Comparison of ENCODE assay signal across 12 cellular contexts in the genomic region with DNA sequence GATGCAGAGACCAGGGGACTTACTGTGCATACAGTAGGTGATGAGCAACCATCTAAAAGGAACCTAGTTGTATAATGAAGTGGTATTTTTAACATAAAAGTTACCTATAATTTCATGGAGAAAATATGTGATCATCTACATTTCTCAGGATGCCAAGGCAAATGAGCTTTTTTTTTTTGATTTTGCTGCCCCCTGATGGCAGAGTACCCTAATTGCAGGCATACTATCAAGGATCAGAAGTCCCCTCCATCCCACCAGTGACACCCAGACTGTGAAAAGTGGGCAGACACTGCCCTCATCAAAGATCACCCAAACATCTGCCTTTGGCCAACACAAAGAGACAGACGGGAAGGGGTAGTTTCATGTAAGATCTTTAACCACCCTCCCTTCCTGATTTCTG. TPM values are rescaled to one million over a fixed set of nuclear protein-coding genes. Genes with fewer than 3 reads are reported as not detected.
DNase-seq lines count a peak whose midpoint lies in the region; ATAC-seq and TF ChIP-seq lines count a peak whose summit lies in the region.
"Had no signal": no experiment of that assay in that cellular context is flagged by ENCODE, and none has a peak within 500 bp of the region (broad histone marks: within the 10 kb centered on the region; RNA-seq: fewer than 3 reads in every experiment).

No MANE protein-coding gene starts in this region.

- H2AK5ac ChIP-seq in trophoblast cell (ENCODE audit: low read length): no peak overlapping the region

- no peak overlapping the region for H3K4me3 ChIP-seq in DOHH2 (ENCODE audit: low read length)
- no peak overlapping the region for H3K4me3 ChIP-seq in Loucy (ENCODE audit: low read length, poor library complexity, severe bottlenecking)
- H3K4me3 ChIP-seq in endodermal cell (ENCODE audit: low read length): no peak overlapping the region
- no peak overlapping the region for H3K4me3 ChIP-seq in trophoblast cell (ENCODE audit: low read depth, low read length)
- H3K4me3 ChIP-seq: left lung, tibial artery had no signal

- no peak overlapping the region for H2BK12ac ChIP-seq in trophoblast cell (ENCODE audit: low read length)

- H3F3A ChIP-seq in DOHH2 (ENCODE audit: control insufficient read depth, insufficient read depth) (0 out of 2 replicates have a peak, but pooled peaks cover 8% of the 10 kb centered on the region), Loucy (ENCODE audit: low read depth) (no peaks in the 10 kb centered on the region)

- peaks cover 59% of the 10 kb centered on the region for H3K4me1 ChIP-seq in DOHH2 (ENCODE audit: control insufficient read depth, low read length)
- no peaks in the 10 kb centered on the region for H3K4me1 ChIP-seq in Loucy (ENCODE audit: insufficient read depth, low read length, poor library complexity, severe bottlenecking)
- H3K4me1 ChIP-seq in endodermal cell (ENCODE audit: control insufficient read depth, insufficient read depth, low read length): no peaks in the 10 kb centered on the region
- H3K4me1 ChIP-seq in trophoblast cell (ENCODE audit: control insufficient read depth in 1 of 2, insufficient read depth in 2 of 2, low read length in 2 of 2): peaks cover 4 to 5% of the 10 kb centered on the region in 2 experiments
- H3K4me1 ChIP-seq: tibial artery had no signal

- H3K27me3 Mint-ChIP-seq in endodermal cell (ENCODE audit: insufficient read depth): peaks cover 18% of the 10 kb centered on the region

- H3K4ac ChIP-seq in trophoblast cell (ENCODE audit: low read depth, low read length): no peak overlapping the region

- H3K9ac ChIP-seq in Loucy (ENCODE audit: low read depth, low read length, poor library complexity, severe bottlenecking): no peak overlapping the region
- no peak overlapping the region for H3K9ac ChIP-seq in endodermal cell (ENCODE audit: extremely low read depth, low read length, poor library complexity, severe bottlenecking)
- H3K9ac ChIP-seq in trophoblast cell (ENCODE audit: low read length): no peak overlapping the region

- no peak for ATAC-seq in HG02571 (IDR thresholded peaks at IDR 0.05; ENCODE audit: unreplicated experiment)
- ATAC-seq in HG03159 (IDR thresholded peaks at IDR 0.05; ENCODE audit: unreplicated experiment): no peak

- peaks cover 5% of the 10 kb centered on the region for H3K79me1 ChIP-seq in trophoblast cell (ENCODE audit: low read length)

- no peak overlapping the region for H3K4me2 ChIP-seq in DOHH2 (ENCODE audit: low read length)
- H3K4me2 ChIP-seq in Loucy (ENCODE audit: low read depth, low read length, poor library complexity, severe bottlenecking): no peak overlapping the region
- H3K4me2 ChIP-seq in trophoblast cell (ENCODE audit: low read length): no peak overlapping the region

- no peak overlapping the region for H3K14ac ChIP-seq in trophoblast cell (ENCODE audit: low read length)

- no peak overlapping the region for H3K27ac Mint-ChIP-seq in endodermal cell

- no peak overlapping the region for H4K12ac ChIP-seq in trophoblast cell (ENCODE audit: low read depth, low read length)

- H3K36me3 Mint-ChIP-seq in endodermal cell (ENCODE audit: low read depth): no peaks in the 10 kb centered on the region

- no peaks in the 10 kb centered on the region for H3K79me2 ChIP-seq in DOHH2 (ENCODE audit: control insufficient read depth, low read length)
- H3K79me2 ChIP-seq in Loucy (ENCODE audit: insufficient read depth, low read length): no peaks in the 10 kb centered on the region
- H3K79me2 ChIP-seq in trophoblast cell (ENCODE audit: control insufficient read depth, insufficient read depth, low read length, poor library complexity): no peaks in the 10 kb centered on the region

- no peaks in the 10 kb centered on the region for H3K27me3 ChIP-seq in DOHH2 (ENCODE audit: control insufficient read depth, low read length)
- H3K27me3 ChIP-seq in Loucy (ENCODE audit: insufficient read depth, low read length, poor library complexity, severe bottlenecking): no peaks in the 10 kb centered on the region
- H3K27me3 ChIP-seq in endodermal cell (ENCODE audit: control insufficient read depth, insufficient read depth, low read length, poor library complexity, severe bottlenecking): peaks cover 5% of the 10 kb centered on the region
- H3K27me3 ChIP-seq in trophoblast cell (ENCODE audit: insufficient read depth, low read length): no peaks in the 10 kb centered on the region

- H3K9me2 ChIP-seq in DOHH2 (replicated peaks; ENCODE audit: control insufficient read depth, low read length) (no peaks in the 10 kb centered on the region), Loucy (replicated peaks; ENCODE audit: low read depth, low read length) (no peaks in the 10 kb centered on the region)

- no peaks in the 10 kb centered on the region for H3K36me3 ChIP-seq in DOHH2 (ENCODE audit: control insufficient read depth, low read length)
- H3K36me3 ChIP-seq in Loucy (ENCODE audit: insufficient read depth, low read length): no peaks in the 10 kb centered on the region
- no peaks in the 10 kb centered on the region for H3K36me3 ChIP-seq in endodermal cell (ENCODE audit: control insufficient read depth, insufficient read depth, low read length)
- H3K36me3 ChIP-seq in trophoblast cell (ENCODE audit: control insufficient read depth in 1 of 2, insufficient read depth in 2 of 2, low read length in 2 of 2): no peaks in the 10 kb centered on the region
- H3K36me3 ChIP-seq: left lung, tibial artery had no signal

- WGBS in endodermal cell (ENCODE audit: insufficient coverage in 1 of 2, insufficient read length in 1 of 2), 2 experiments: 100% methylated on average over 1 of the region's 1 CpG
- WGBS in trophoblast cell (ENCODE audit: extremely low coverage, insufficient coverage, insufficient read length): no CpG with 5 or more reads among the region's 1 CpG

- no peak overlapping the region for H2AFZ ChIP-seq in Loucy (ENCODE audit: low read length)
- H2AFZ ChIP-seq in trophoblast cell (ENCODE audit: insufficient read depth, low read length, poor library complexity): no peak overlapping the region

- no peak overlapping the region for H3K18ac ChIP-seq in trophoblast cell (ENCODE audit: low read length)

- DNase-seq in endodermal cell (peak; percentile 36), trophoblast cell (no peak), NCI-H446 (lab: John Stamatoyannopoulos, UW) (no peak)
- DNase-seq in activated CD4-positive, CD25-positive, alpha-beta regulatory T cell treated with anti-CD3 and anti-CD28 coated beads, Interleukin-2, amount 50 U/mL, for 72 hours: no peak
- DNase-seq: activated T-cell treated with anti-CD3 and anti-CD28 coated beads, Interleukin-2, amount 50 U/mL, for 1 hour; DMS153 had no signal

- H3K9me3 Mint-ChIP-seq in endodermal cell: peaks cover 14% of the 10 kb centered on the region

- TF ChIP-seq CTCF in DOHH2 (IDR thresholded peaks at IDR 0.05; ENCODE audit: low read depth, low read length, poor library complexity, severe bottlenecking) (peak; percentile 86), Loucy (conservative IDR thresholded peaks at IDR 0.05; ENCODE audit: low read length) (peak; percentile 43), endodermal cell (conservative IDR thresholded peaks at IDR 0.05) (peak; percentile 76)

- H3K4me1 Mint-ChIP-seq in endodermal cell: no peaks in the 10 kb centered on the region

- H2BK120ac ChIP-seq in trophoblast cell (ENCODE audit: insufficient read depth, low read length, poor library complexity): no peak overlapping the region

- no peak overlapping the region for H4K91ac ChIP-seq in trophoblast cell (ENCODE audit: low read depth, low read length)

- H3K23ac ChIP-seq in trophoblast cell (ENCODE audit: low read length): no peak overlapping the region

- peaks cover 13% of the 10 kb centered on the region for H3K9me3 ChIP-seq in DOHH2 (ENCODE audit: control insufficient read depth, insufficient read depth, low read length)
- peaks cover 17% of the 10 kb centered on the region; the same call in 1 of the 2 replicates for H3K9me3 ChIP-seq in Loucy (ENCODE audit: insufficient read depth, low read depth, low read length)
- H3K9me3 ChIP-seq in endodermal cell (ENCODE audit: control insufficient read depth, low read length): peaks cover 14% of the 10 kb centered on the region
- peaks cover 4% of the 10 kb centered on the region for H3K9me3 ChIP-seq in trophoblast cell (ENCODE audit: insufficient read depth, low read depth, low read length)

- H3K27ac ChIP-seq in DOHH2 (ENCODE audit: low read depth, low read length) (no peak overlapping the region), endodermal cell (ENCODE audit: low read depth, low read length) (no peak overlapping the region), trophoblast cell (ENCODE audit: low read depth, low read length) (peak overlapping the region; percentile 15)
- H3K27ac ChIP-seq: tibial artery had no signal

- H2BK5ac ChIP-seq in trophoblast cell (ENCODE audit: low read depth, low read length, poor library complexity): no peak overlapping the region

- no peak overlapping the region for H3K4me3 Mint-ChIP-seq in endodermal cell

- no peak overlapping the region for H4K8ac ChIP-seq in trophoblast cell (ENCODE audit: low read depth, low read length)

- no peaks in the 10 kb centered on the region for H4K20me1 ChIP-seq in DOHH2 (ENCODE audit: control insufficient read depth, insufficient read depth, low read depth, low read length)
- H4K20me1 ChIP-seq in Loucy (ENCODE audit: insufficient read depth, low read length, poor library complexity, severe bottlenecking): no peaks in the 10 kb centered on the region

RNA-seq across cellular contexts. Expression of a gene that starts 9.6 kb away (rescaled TPM):
- total RNA-seq in endodermal cell: 1 to 10 TPM in 1 of 2 donors, under 1 TPM in 1; 0.35 to 1.6 TPM
- polyA plus RNA-seq in endodermal cell (2013, experiment 1 of 2): 1.4 TPM
- polyA plus RNA-seq in endodermal cell (2013, experiment 2 of 2): 2.5 TPM
- 3.0 and 3.2 TPM in 2 replicates for polyA plus RNA-seq in trophoblast cell (2013)

RNA-seq across cellular contexts. Expression of a gene that starts 30.9 kb away (rescaled TPM):
- 1 to 10 TPM; 1.9 to 2.6 TPM for total RNA-seq in endodermal cell
- 0.39 TPM for polyA plus RNA-seq in endodermal cell (2013, experiment 1 of 2)
- 0.58 TPM for polyA plus RNA-seq in endodermal cell (2013, experiment 2 of 2)
- 12.8 and 13.1 TPM in 2 replicates for polyA plus RNA-seq in trophoblast cell (2013)
